9 cellular contexts compared by ENCODE assay signal in genomic region chr5:141877478-141878185, GRCh38. TPM values are rescaled to one million over a fixed set of nuclear protein-coding genes. Genes with fewer than 3 reads are reported as not detected.
DNase-seq lines count a peak whose midpoint lies in the region; ATAC-seq, FAIRE-seq and TF ChIP-seq lines count a peak whose summit lies in the region.
"Had no signal": no experiment of that assay in that cellular context is flagged by ENCODE, and none has a peak within 500 bp of the region (broad histone marks: within the 10 kb centered on the region; RNA-seq: fewer than 3 reads in every experiment).

No MANE protein-coding gene starts in this region.

- no peaks in the 10 kb centered on the region for H3K9me3 Mint-ChIP-seq in astrocyte (ENCODE audit: unreplicated experiment)
- no peaks in the 10 kb centered on the region for H3K9me3 Mint-ChIP-seq in stimulated activated memory B cell treated with anti-CD40 and anti-IgM and Interleukin-4, amounts not matched to agents 10 μg/mL and 1 μg/mL and 100 μg/mL, for 72 hours

- H4K20me1 ChIP-seq in BLaER1 (peaks cover 46% of the 10 kb centered on the region; the same call in 1 of the 2 replicates), astrocyte (ENCODE audit: insufficient read depth, low read length) (peaks cover 19% of the 10 kb centered on the region)

- peaks cover 31% of the 10 kb centered on the region for H3K4me1 Mint-ChIP-seq in astrocyte (ENCODE audit: low read depth, unreplicated experiment)
- H3K4me1 Mint-ChIP-seq in stimulated activated memory B cell treated with anti-CD40 and anti-IgM and Interleukin-4, amounts not matched to agents 10 μg/mL and 1 μg/mL and 100 μg/mL, for 72 hours = peaks cover 29% of the 10 kb centered on the region

- H3K4me1 ChIP-seq in BLaER1 (peaks cover 59% of the 10 kb centered on the region), astrocyte (ENCODE audit: insufficient read depth, low read length) (peaks cover 24% of the 10 kb centered on the region)

- H3K27me3 ChIP-seq in BLaER1 = peaks cover 71% of the 10 kb centered on the region
- peaks cover 60% of the 10 kb centered on the region for H3K27me3 ChIP-seq in astrocyte (ENCODE audit: insufficient read depth, low read length)

- no peaks in the 10 kb centered on the region for H3K36me3 ChIP-seq in BLaER1
- no peaks in the 10 kb centered on the region for H3K36me3 ChIP-seq in astrocyte (ENCODE audit: insufficient read depth, low read length)

- no peaks in the 10 kb centered on the region for H3K9me3 ChIP-seq in BLaER1
- no peaks in the 10 kb centered on the region for H3K9me3 ChIP-seq in astrocyte (ENCODE audit: insufficient read depth, low read depth, low read length)

- FAIRE-seq in astrocyte (lab: Jason Lieb, UNC) = no peak
- FAIRE-seq: endometrium had no signal

- H3K9ac ChIP-seq in BLaER1 (no peak overlapping the region), astrocyte (ENCODE audit: low read length) (peak overlapping the region; percentile 3)

- TF ChIP-seq CTCF in astrocyte (IDR thresholded peaks at IDR 0.05; ENCODE audit: insufficient read depth, low read depth, low read length) = no peak

- H3K4me3 Mint-ChIP-seq in astrocyte (ENCODE audit: unreplicated experiment) = peak overlapping the region; percentile 78
- peak overlapping the region; percentile 17 for H3K4me3 Mint-ChIP-seq in stimulated activated memory B cell treated with anti-CD40 and anti-IgM and Interleukin-4, amounts not matched to agents 10 μg/mL and 1 μg/mL and 100 μg/mL, for 72 hours

- ATAC-seq in stimulated activated memory B cell treated with anti-CD40 and anti-IgM and Interleukin-4, amounts not matched to agents 10 μg/mL and 1 μg/mL and 100 μg/mL, for 72 hours = no peak
- ATAC-seq in GM21786 (IDR thresholded peaks at IDR 0.05; ENCODE audit: unreplicated experiment) = no peak
- no peak for ATAC-seq in HG03571 (IDR thresholded peaks at IDR 0.05; ENCODE audit: unreplicated experiment)

- peak overlapping the region; percentile 60 for H3K4me3 ChIP-seq in BLaER1
- H3K4me3 ChIP-seq in astrocyte (ENCODE audit: insufficient read depth, low read depth, low read length) = peak overlapping the region; percentile 37

- peak overlapping the region; percentile 26 for H2AFZ ChIP-seq in astrocyte (ENCODE audit: low read depth, low read length)

- H3K4me2 ChIP-seq in BLaER1 (peak overlapping the region; percentile 82), astrocyte (ENCODE audit: low read length) (peak overlapping the region; percentile 81)

- peaks cover 42% of the 10 kb centered on the region for H3K27me3 Mint-ChIP-seq in astrocyte (ENCODE audit: low read depth, unreplicated experiment)
- peaks cover 90% of the 10 kb centered on the region for H3K27me3 Mint-ChIP-seq in stimulated activated memory B cell treated with anti-CD40 and anti-IgM and Interleukin-4, amounts not matched to agents 10 μg/mL and 1 μg/mL and 100 μg/mL, for 72 hours

- peak; percentile 27 for DNase-seq in NCI-H1694 treated with DMSO at 0.1 percent for 48 hours (lab: John Stamatoyannopoulos, UW)
- DNase-seq in astrocyte (ENCODE audit: low read depth) = no peak
- DNase-seq in kidney tubule cell (ENCODE audit: low spot score) = peak; percentile 12
- no peak for DNase-seq in NCI-H1930 (lab: John Stamatoyannopoulos, UW)

- H3K79me2 ChIP-seq in astrocyte (ENCODE audit: insufficient read depth, low read length) = no peaks in the 10 kb centered on the region

- H3K27ac ChIP-seq in BLaER1 (no peak overlapping the region), astrocyte (ENCODE audit: low read depth, low read length) (no peak overlapping the region)

- peaks cover 4% of the 10 kb centered on the region for H3K36me3 Mint-ChIP-seq in astrocyte (ENCODE audit: low read depth, unreplicated experiment)
- H3K36me3 Mint-ChIP-seq in stimulated activated memory B cell treated with anti-CD40 and anti-IgM and Interleukin-4, amounts not matched to agents 10 μg/mL and 1 μg/mL and 100 μg/mL, for 72 hours = no peaks in the 10 kb centered on the region

- H3K27ac Mint-ChIP-seq in astrocyte (ENCODE audit: unreplicated experiment) = no peak overlapping the region
- H3K27ac Mint-ChIP-seq in stimulated activated memory B cell treated with anti-CD40 and anti-IgM and Interleukin-4, amounts not matched to agents 10 μg/mL and 1 μg/mL and 100 μg/mL, for 72 hours = no peak overlapping the region

RNA-seq across cellular contexts. Expression of gene PCDH1, which starts 0.6 kb away (rescaled TPM):
- total RNA-seq in astrocyte = 9.1 and 11.5 TPM in 2 replicates

RNA-seq across cellular contexts. Expression of gene DELE1, which starts 46.0 kb away (rescaled TPM):
- 37.6 and 38.2 TPM in 2 replicates for total RNA-seq in astrocyte

Comparison
In these comparisons a context has a peak if more than half of its experiments do, and no peak if none do; other contexts are left out.
1. DNase-seq: peak in NCI-H1694 treated with DMSO at 0.1 percent for 48 hours (single experiment) and kidney tubule cell (single experiment); none in astrocyte (single experiment) and NCI-H1930 (0 of 2).